26 cellular contexts compared by ENCODE assay signal in genomic region chr16:2828876-2829430, GRCh38. TPM values are rescaled to one million over a fixed set of nuclear protein-coding genes. Genes with fewer than 3 reads are reported as not detected.
"Had no signal": no experiment of that assay in that cellular context is flagged by ENCODE, and none has a peak within 500 bp of the region (broad histone marks: within the 10 kb centered on the region; RNA-seq: fewer than 3 reads in every experiment).

No MANE protein-coding gene starts in this region.

- H3K9me3 ChIP-seq: breast epithelium, esophagus squamous epithelium, gastrocnemius medialis, left lung, neutrophil, transverse colon had no signal

- H3K4me3 ChIP-seq: esophagus squamous epithelium, gastrocnemius medialis, left lung, smooth muscle cell, transverse colon had no signal

- H3K36me3 ChIP-seq: breast epithelium, esophagus squamous epithelium, gastrocnemius medialis, left lung, neutrophil, transverse colon had no signal

- ATAC-seq: activated CD8-positive, alpha-beta T cell treated with anti-CD3 and anti-CD28 coated beads, Interleukin-2, amount 10 ng/mL, durations not matched to agents 7 days and 5 days; gastrocnemius medialis; left lung; natural killer cell treated with Interleukin-12 subunit alpha and Interleukin-12 subunit beta and Interleukin-15 and Interleukin-18, amount 100 ng/mL, for 72 hours; sciatic nerve; stimulated activated naive B cell treated with anti-CD40 and anti-IgM and Interleukin-4, amounts not matched to agents 10 μg/mL and 1 μg/mL and 100 μg/mL, for 72 hours had no signal

- H3K27ac ChIP-seq: gastrocnemius medialis, left lung, neutrophil had no signal

- H3K27me3 ChIP-seq: neutrophil had no signal

- H3K4me2 ChIP-seq: smooth muscle cell had no signal

- DNase-seq: activated CD4-positive, alpha-beta T cell treated with anti-CD3 and anti-CD28 coated beads, Interleukin-2, amount 10 ng/mL, durations not matched to agents 7 days and 5 days; activated CD4-positive, CD25-positive, alpha-beta regulatory T cell treated with anti-CD3 and anti-CD28 coated beads, Interleukin-2, amount 50 U/mL, for 72 hours; activated CD8-positive, alpha-beta T cell treated with anti-CD3 and anti-CD28 coated beads, Interleukin-2, amount 10 ng/mL, durations not matched to agents 7 days and 5 days; activated naive CD8-positive, alpha-beta T cell treated with anti-CD3 and anti-CD28 coated beads for 36 hours; cortex of kidney; endodermal cell; esophagus squamous epithelium; gastrocnemius medialis; hippocampal formation; kidney glomerular epithelial cell; stimulated activated CD4-positive, alpha-beta T cell treated with anti-CD3 and anti-CD28 coated beads, Interleukin-2, amount 100 ng/mL, for 48 hours; stimulated activated CD8-positive, alpha-beta memory T cell treated with anti-CD3 and anti-CD28 coated beads, Interleukin-4, amount 100 ng/mL, for 48 hours; stimulated activated naive B cell treated with anti-CD40 and anti-IgM and Interleukin-4, amounts not matched to agents 10 μg/mL and 1 μg/mL and 100 μg/mL, for 72 hours; transverse colon had no signal

- H3K4me1 ChIP-seq: breast epithelium, gastrocnemius medialis had no signal

RNA-seq across cellular contexts. Expression of gene ZG16B, which starts 1.1 kb away (rescaled TPM):
- total RNA-seq: endodermal cell, gastrocnemius medialis, lung microvascular endothelial cell, sciatic nerve, smooth muscle cell had no signal
- polyA plus RNA-seq: smooth muscle cell had no signal

RNA-seq across cellular contexts. Expression of gene PRSS21, which starts 11.9 kb away (rescaled TPM):
- total RNA-seq: endodermal cell, gastrocnemius medialis, mesothelial cell of epicardium, smooth muscle cell, temporal lobe had no signal
- polyA plus RNA-seq: smooth muscle cell had no signal

RNA-seq across cellular contexts. Expression of gene PRSS22, which starts 29.0 kb away (rescaled TPM):
- total RNA-seq: activated CD4-positive, alpha-beta T cell treated with anti-CD3 and anti-CD28 coated beads, Interleukin-2, amount 10 ng/mL, durations not matched to agents 7 days and 5 days; activated CD8-positive, alpha-beta T cell treated with anti-CD3 and anti-CD28 coated beads, Interleukin-2, amount 10 ng/mL, durations not matched to agents 7 days and 5 days; activated naive CD8-positive, alpha-beta T cell treated with anti-CD3 and anti-CD28 coated beads for 36 hours; activated T-helper 1 cell treated with anti-CD3 and anti-CD28 coated beads, Interleukin-12 subunit alpha, Interleukin-12 subunit beta, Interleukin-2, Interleukin-4 antibody, amounts not matched to agents 30 ng/mL and 10 ng/mL and 1 ng/mL, durations not matched to agents 14 hours and 24 hours and 36 hours; gastrocnemius medialis; lung microvascular endothelial cell; T-helper 2 cell treated with Interferon-gamma antibody and Interleukin-4, amounts not matched to agents 100 ng/mL and 5 ng/mL, for 36 hours; temporal lobe had no signal

RNA-seq across cellular contexts. Expression of gene PRSS41, which starts 30.7 kb away (rescaled TPM):
- total RNA-seq: activated CD4-positive, alpha-beta T cell treated with anti-CD3 and anti-CD28 coated beads, Interleukin-2, amount 10 ng/mL, durations not matched to agents 7 days and 5 days; activated CD8-positive, alpha-beta T cell treated with anti-CD3 and anti-CD28 coated beads, Interleukin-2, amount 10 ng/mL, durations not matched to agents 7 days and 5 days; activated naive CD8-positive, alpha-beta T cell treated with anti-CD3 and anti-CD28 coated beads for 36 hours; activated T-helper 1 cell treated with anti-CD3 and anti-CD28 coated beads, Interleukin-12 subunit alpha, Interleukin-12 subunit beta, Interleukin-2, Interleukin-4 antibody, amounts not matched to agents 30 ng/mL and 10 ng/mL and 1 ng/mL, durations not matched to agents 14 hours and 24 hours and 36 hours; breast epithelium; endodermal cell; esophagus squamous epithelium; gastrocnemius medialis; left lung; lung microvascular endothelial cell; mesothelial cell of epicardium; natural killer cell treated with Interleukin-12 subunit alpha and Interleukin-12 subunit beta and Interleukin-15 and Interleukin-18, amount 100 ng/mL, for 72 hours; renal cortical epithelial cell; sciatic nerve; smooth muscle cell; T-helper 2 cell treated with Interferon-gamma antibody and Interleukin-4, amounts not matched to agents 100 ng/mL and 5 ng/mL, for 36 hours; temporal lobe; transverse colon had no signal
- polyA plus RNA-seq: smooth muscle cell had no signal

RNA-seq across cellular contexts. Expression of gene PRSS33, which starts 41.6 kb away (rescaled TPM):
- total RNA-seq: activated CD4-positive, alpha-beta T cell treated with anti-CD3 and anti-CD28 coated beads, Interleukin-2, amount 10 ng/mL, durations not matched to agents 7 days and 5 days; activated CD8-positive, alpha-beta T cell treated with anti-CD3 and anti-CD28 coated beads, Interleukin-2, amount 10 ng/mL, durations not matched to agents 7 days and 5 days; breast epithelium; esophagus squamous epithelium; gastrocnemius medialis; left lung; lung microvascular endothelial cell; mesothelial cell of epicardium; natural killer cell treated with Interleukin-12 subunit alpha and Interleukin-12 subunit beta and Interleukin-15 and Interleukin-18, amount 100 ng/mL, for 72 hours; renal cortical epithelial cell; sciatic nerve; smooth muscle cell; T-helper 2 cell treated with Interferon-gamma antibody and Interleukin-4, amounts not matched to agents 100 ng/mL and 5 ng/mL, for 36 hours; transverse colon had no signal
- polyA plus RNA-seq: smooth muscle cell had no signal
